ENCODE assay signal across 20 cellular contexts in genomic region chr9:32455738-32456137, GRCh38.
A peak's percentile ranks its signal among the peaks of the same experiment; 100 is the strongest.
DNase-seq lines count a peak whose midpoint lies in the region; ATAC-seq and TF ChIP-seq lines count a peak whose summit lies in the region.
"Had no signal": no experiment of that assay in that cellular context is flagged by ENCODE, and none has a peak within 500 bp of the region (broad histone marks: within the 10 kb centered on the region; RNA-seq: fewer than 3 reads in every experiment).

No MANE protein-coding gene starts in this region.

- H2BK5ac ChIP-seq in trophoblast cell (ENCODE audit: low read depth, low read length, poor library complexity) = no peak overlapping the region

- H3K27me3 ChIP-seq in heart left ventricle = no peaks in the 10 kb centered on the region
- H3K27me3 ChIP-seq in trophoblast cell (ENCODE audit: insufficient read depth, low read length) = no peaks in the 10 kb centered on the region
- H3K27me3 ChIP-seq in H7 (ENCODE audit: control insufficient read depth, insufficient read depth, low read length) = no peaks in the 10 kb centered on the region

- no peak overlapping the region for H3K4me3 Mint-ChIP-seq in activated naive CD4-positive, alpha-beta T cell treated with anti-CD3 and anti-CD28 coated beads for 36 hours
- H3K4me3 Mint-ChIP-seq: CD14-positive monocyte, IgD-negative memory B cell had no signal

- no peak overlapping the region for H3K9ac ChIP-seq in trophoblast cell (ENCODE audit: low read length)

- peak in 3 of 5 donors; percentile 23 to 38 (median 35) for DNase-seq in heart left ventricle
- DNase-seq in cardiac septum (ENCODE audit: low spot score) = no peak
- DNase-seq in fibroblast of pulmonary artery (ENCODE audit: low read depth) = peak; percentile 19
- DNase-seq in trophoblast cell = no peak
- DNase-seq in Ammon's horn (ENCODE audit: low spot score) = no peak
- DNase-seq in activated naive CD4-positive, alpha-beta T cell treated with anti-CD3 and anti-CD28 coated beads for 36 hours = no peak
- no peak for DNase-seq in H7
- DNase-seq: COR-L47; DMS153; Kasumi-1; NCI-H1105 treated with DMSO at 0.1 percent for 48 hours; NCI-H1694 treated with DMSO at 0.1 percent for 48 hours; NCI-H2107; NCI-H345; NCI-H526 treated with DMSO at 0.1 percent for 48 hours; NK-92 treated with Interleukin-12 subunit alpha and Interleukin-12 subunit beta, amount 100 ng/mL, for 24 hours; SIG-M5 had no signal

- H3K36me3 ChIP-seq in heart left ventricle = peaks cover 0 to 96% (median 64%) of the 10 kb centered on the region in 9 donors
- peaks cover 1 to 9% of the 10 kb centered on the region in 2 experiments for H3K36me3 ChIP-seq in trophoblast cell (ENCODE audit: control insufficient read depth in 1 of 2, insufficient read depth in 2 of 2, low read length in 2 of 2)
- peaks cover 2% of the 10 kb centered on the region for H3K36me3 ChIP-seq in H7 (replicated peaks; ENCODE audit: control insufficient read depth, insufficient read depth, low read length)

- H3K27ac ChIP-seq in heart left ventricle = peak overlapping the region in 1 of 12 donors; percentile 55
- no peak overlapping the region for H3K27ac ChIP-seq in trophoblast cell (ENCODE audit: low read depth, low read length)
- H3K27ac ChIP-seq: A549 had no signal

- H3K79me1 ChIP-seq in trophoblast cell (ENCODE audit: low read length) = no peaks in the 10 kb centered on the region

- no peak overlapping the region for H3K23ac ChIP-seq in trophoblast cell (ENCODE audit: low read length)

- no peak overlapping the region for H3K14ac ChIP-seq in trophoblast cell (ENCODE audit: low read length)

- H2BK120ac ChIP-seq in trophoblast cell (ENCODE audit: insufficient read depth, low read length, poor library complexity) = no peak overlapping the region

- H3K9me3 ChIP-seq in heart left ventricle (no peaks in the 10 kb centered on the region), trophoblast cell (ENCODE audit: insufficient read depth, low read depth, low read length) (no peaks in the 10 kb centered on the region)
- H3K9me3 ChIP-seq: A549 had no signal

- no peak overlapping the region for H3K4me2 ChIP-seq in trophoblast cell (ENCODE audit: low read length)
- H3K4me2 ChIP-seq: A549 had no signal

- peak overlapping the region; percentile 44 for H2BK12ac ChIP-seq in trophoblast cell (ENCODE audit: low read length)

- no peak overlapping the region for H3K18ac ChIP-seq in trophoblast cell (ENCODE audit: low read length)

- no peaks in the 10 kb centered on the region for H3K9me3 Mint-ChIP-seq in activated naive CD4-positive, alpha-beta T cell treated with anti-CD3 and anti-CD28 coated beads for 36 hours

- no peak overlapping the region for H2AFZ ChIP-seq in trophoblast cell (ENCODE audit: insufficient read depth, low read length, poor library complexity)

- intact Hi-C loops in heart left ventricle (cut with DNase I) = loop anchor here in 2 of 10 donors (5.0 to 10.0 kb wide), 3 partner anchors 37 to 82 kb away; partner anchors contain the start of gene RIGI (in 1 of the 2)
- intact Hi-C loops in cardiac septum (cut with DNase I) = loop anchor here (5.0 kb wide), 1 partner anchor 33 kb away; no protein-coding TSS in a partner anchor
- intact Hi-C loops in activated naive CD4-positive, alpha-beta T cell treated with anti-CD3 and anti-CD28 coated beads for 36 hours (cut with micrococcal nuclease) = loop anchor here (5.0 kb wide), 1 partner anchor 38 kb away; no protein-coding TSS in a partner anchor

- H3K4me1 ChIP-seq in heart left ventricle (peaks cover 0 to 12% (median 0%) of the 10 kb centered on the region in 12 donors), trophoblast cell (ENCODE audit: control insufficient read depth in 1 of 2, insufficient read depth in 2 of 2, low read length in 2 of 2) (peaks cover 0 to 2% of the 10 kb centered on the region in 2 experiments)

- peaks cover 19% of the 10 kb centered on the region for H3K36me3 Mint-ChIP-seq in activated naive CD4-positive, alpha-beta T cell treated with anti-CD3 and anti-CD28 coated beads for 36 hours (ENCODE audit: low read depth)

- H3K4me3 ChIP-seq in heart left ventricle = no peak overlapping the region
- H3K4me3 ChIP-seq in fibroblast of pulmonary artery (replicated peaks; ENCODE audit: low read depth, low read length) = no peak overlapping the region
- H3K4me3 ChIP-seq in trophoblast cell (ENCODE audit: low read depth, low read length) = no peak overlapping the region
- H3K4me3 ChIP-seq in H7 (ENCODE audit: insufficient read depth, low read depth, low read length) = no peak overlapping the region
- H3K4me3 ChIP-seq: A549 had no signal

- no peak overlapping the region for H4K12ac ChIP-seq in trophoblast cell (ENCODE audit: low read depth, low read length)

- no peaks in the 10 kb centered on the region for H3K27me3 Mint-ChIP-seq in activated naive CD4-positive, alpha-beta T cell treated with anti-CD3 and anti-CD28 coated beads for 36 hours (ENCODE audit: low read depth)
- H3K27me3 Mint-ChIP-seq: IgD-negative memory B cell had no signal

- no peak overlapping the region for H3K27ac Mint-ChIP-seq in activated naive CD4-positive, alpha-beta T cell treated with anti-CD3 and anti-CD28 coated beads for 36 hours
- H3K27ac Mint-ChIP-seq: CD14-positive monocyte had no signal

- no peak for TF ChIP-seq CTCF in heart left ventricle (IDR thresholded peaks at IDR 0.05)
- TF ChIP-seq CTCF in fibroblast of pulmonary artery (IDR thresholded peaks at IDR 0.05; ENCODE audit: low read length, missing control alignments) = no peak

- no peak overlapping the region for H4K8ac ChIP-seq in trophoblast cell (ENCODE audit: low read depth, low read length)

- no peaks in the 10 kb centered on the region for H3K79me2 ChIP-seq in trophoblast cell (ENCODE audit: control insufficient read depth, insufficient read depth, low read length, poor library complexity)

- no peak for TF ChIP-seq POLR2A in heart left ventricle (IDR thresholded peaks at IDR 0.05)

- no peak overlapping the region for H2AK5ac ChIP-seq in trophoblast cell (ENCODE audit: low read length)

- peak in 2 of 4 donors; percentile 43 to 45 for ATAC-seq in heart left ventricle
- ATAC-seq: A549 had no signal

- CTCF ChIA-PET in activated naive CD4-positive, alpha-beta T cell treated with anti-CD3 and anti-CD28 coated beads for 36 hours (lab: Charles Lee) = no interaction called here

- WGBS in heart left ventricle, 4 donors = 34 to 58% (median 51%) methylated on average over 5 of the region's 5 CpGs
- no CpG with 5 or more reads among the region's 5 CpGs for WGBS in trophoblast cell (ENCODE audit: extremely low coverage, insufficient coverage, insufficient read length)

- H3K4ac ChIP-seq in trophoblast cell (ENCODE audit: low read depth, low read length) = no peak overlapping the region

- no peak overlapping the region for H4K91ac ChIP-seq in trophoblast cell (ENCODE audit: low read depth, low read length)

- H3K4me1 Mint-ChIP-seq in activated naive CD4-positive, alpha-beta T cell treated with anti-CD3 and anti-CD28 coated beads for 36 hours (ENCODE audit: low read depth) = no peaks in the 10 kb centered on the region
- H3K4me1 Mint-ChIP-seq: CD14-positive monocyte, IgD-negative memory B cell had no signal

Comparison
In these comparisons a context has a peak if more than half of its experiments do, and no peak if none do; other contexts are left out.
1. DNase-seq: peak in heart left ventricle (3 of 5) and fibroblast of pulmonary artery (single experiment); none in cardiac septum (single experiment), trophoblast cell (0 of 2), Ammon's horn (single experiment), activated naive CD4-positive, alpha-beta T cell treated with anti-CD3 and anti-CD28 coated beads for 36 hours (single experiment) and H7 (single experiment).